In genomic region chr15:60379466-60380274, GRCh38 we compare ENCODE assay signal across 10 cellular contexts. TPM values are rescaled to one million over a fixed set of nuclear protein-coding genes. Genes with fewer than 3 reads are reported as not detected.
DNase-seq lines count a peak whose midpoint lies in the region; ATAC-seq, FAIRE-seq and TF ChIP-seq lines count a peak whose summit lies in the region.
"Had no signal": no experiment of that assay in that cellular context is flagged by ENCODE, and none has a peak within 500 bp of the region (broad histone marks: within the 10 kb centered on the region; RNA-seq: fewer than 3 reads in every experiment).

No MANE protein-coding gene starts in this region.

- peak overlapping the region in 1 of 2 donors; percentile 46 for H3K27ac ChIP-seq in left lung

- FAIRE-seq in bronchial epithelial cell (lab: Jason Lieb, UNC): no peak
- FAIRE-seq: A204.1 had no signal

- intact Hi-C loops in left lung (cut with DNase I): no loop called here

- CTCF ChIA-PET in activated CD8-positive, alpha-beta memory T cell treated with anti-CD3 and anti-CD28 coated beads, Interleukin-2, amount 10 ng/mL, durations not matched to agents 7 days and 5 days (lab: Charles Lee): no interaction called here

- no peak for TF ChIP-seq CTCF in bronchial epithelial cell (IDR thresholded peaks at IDR 0.05; ENCODE audit: insufficient read depth, low read length, severe bottlenecking)
- TF ChIP-seq CTCF in left lung (IDR thresholded peaks at IDR 0.05): no peak

- H3K4me3 ChIP-seq in bronchial epithelial cell (ENCODE audit: low read depth, low read length): no peak overlapping the region
- no peak overlapping the region for H3K4me3 ChIP-seq in left lung

- no peak overlapping the region for H3K27ac Mint-ChIP-seq in activated CD8-positive, alpha-beta memory T cell treated with anti-CD3 and anti-CD28 coated beads, Interleukin-2, amount 10 ng/mL, durations not matched to agents 7 days and 5 days
- H3K27ac Mint-ChIP-seq: activated naive CD4-positive, alpha-beta T cell treated with anti-CD3 and anti-CD28 coated beads for 36 hours had no signal

- H3K36me3 Mint-ChIP-seq in activated CD8-positive, alpha-beta memory T cell treated with anti-CD3 and anti-CD28 coated beads, Interleukin-2, amount 10 ng/mL, durations not matched to agents 7 days and 5 days: peaks cover 37% of the 10 kb centered on the region

- ATAC-seq in activated CD8-positive, alpha-beta memory T cell treated with anti-CD3 and anti-CD28 coated beads, Interleukin-2, amount 10 ng/mL, durations not matched to agents 7 days and 5 days: no peak
- ATAC-seq in left lung (peak; percentile 52), GM19452 (IDR thresholded peaks at IDR 0.05; ENCODE audit: unreplicated experiment) (no peak)

- H3K9me3 ChIP-seq in left lung: no peaks in the 10 kb centered on the region

- peak; percentile 11 for DNase-seq in activated CD8-positive, alpha-beta memory T cell treated with anti-CD3 and anti-CD28 coated beads, Interleukin-2, amount 10 ng/mL, durations not matched to agents 7 days and 5 days
- DNase-seq in activated CD8-positive, alpha-beta memory T cell treated with anti-CD3 and anti-CD28 coated beads, Interleukin-2, amount 50 U/mL, for 48 hours: no peak
- DNase-seq in bronchial epithelial cell (ENCODE audit: low read depth): peak; percentile 73
- DNase-seq in left lung: no peak
- no peak for DNase-seq in NCI-H1436 treated with DMSO at 0.1 percent for 48 hours (lab: John Stamatoyannopoulos, UW)
- no peak for DNase-seq in COLO668 (lab: John Stamatoyannopoulos, UW; ENCODE audit: unreplicated experiment)
- no peak for DNase-seq in central memory CD4-positive, alpha-beta T cell
- DNase-seq: activated naive CD4-positive, alpha-beta T cell treated with anti-CD3 and anti-CD28 coated beads for 36 hours had no signal

- no peaks in the 10 kb centered on the region for H3K9me3 Mint-ChIP-seq in activated CD8-positive, alpha-beta memory T cell treated with anti-CD3 and anti-CD28 coated beads, Interleukin-2, amount 10 ng/mL, durations not matched to agents 7 days and 5 days (ENCODE audit: low read depth)
- H3K9me3 Mint-ChIP-seq: activated naive CD4-positive, alpha-beta T cell treated with anti-CD3 and anti-CD28 coated beads for 36 hours had no signal

- H3K27me3 ChIP-seq in bronchial epithelial cell (ENCODE audit: control insufficient read depth, insufficient read depth, low read length) (no peaks in the 10 kb centered on the region), left lung (no peaks in the 10 kb centered on the region)

- no peaks in the 10 kb centered on the region for H3K27me3 Mint-ChIP-seq in activated CD8-positive, alpha-beta memory T cell treated with anti-CD3 and anti-CD28 coated beads, Interleukin-2, amount 10 ng/mL, durations not matched to agents 7 days and 5 days

- peaks cover 22% of the 10 kb centered on the region for H3K36me3 ChIP-seq in bronchial epithelial cell (ENCODE audit: control insufficient read depth, insufficient read depth, low read length)
- H3K36me3 ChIP-seq in left lung: peaks cover 0 to 99% of the 10 kb centered on the region in 2 donors

- H3K4me1 ChIP-seq in left lung: peaks cover 21 to 74% of the 10 kb centered on the region in 2 donors

- peaks cover 18% of the 10 kb centered on the region for H3K4me1 Mint-ChIP-seq in activated CD8-positive, alpha-beta memory T cell treated with anti-CD3 and anti-CD28 coated beads, Interleukin-2, amount 10 ng/mL, durations not matched to agents 7 days and 5 days

- H3K4me3 Mint-ChIP-seq in activated CD8-positive, alpha-beta memory T cell treated with anti-CD3 and anti-CD28 coated beads, Interleukin-2, amount 10 ng/mL, durations not matched to agents 7 days and 5 days: no peak overlapping the region
- H3K4me3 Mint-ChIP-seq: activated naive CD4-positive, alpha-beta T cell treated with anti-CD3 and anti-CD28 coated beads for 36 hours had no signal

RNA-seq across cellular contexts. Expression of gene ANXA2, which starts 18.1 kb away (rescaled TPM):
- total RNA-seq in activated CD8-positive, alpha-beta memory T cell treated with anti-CD3 and anti-CD28 coated beads, Interleukin-2, amount 10 ng/mL, durations not matched to agents 7 days and 5 days: 100 to 1,000 TPM; 382 to 422 TPM
- total RNA-seq in bronchial epithelial cell (4,627 and 5,325 TPM in 2 replicates), left lung (1,000 to 10,000 TPM; 1,567 to 1,593 TPM)

Comparison
In these comparisons a context has a peak if more than half of its experiments do, and no peak if none do; other contexts are left out.
1. DNase-seq: peak in activated CD8-positive, alpha-beta memory T cell treated with anti-CD3 and anti-CD28 coated beads, Interleukin-2, amount 10 ng/mL, durations not matched to agents 7 days and 5 days (single experiment) and bronchial epithelial cell (single experiment); none in activated CD8-positive, alpha-beta memory T cell treated with anti-CD3 and anti-CD28 coated beads, Interleukin-2, amount 50 U/mL, for 48 hours (single experiment), left lung (0 of 2), NCI-H1436 treated with DMSO at 0.1 percent for 48 hours (single experiment), COLO668 (single experiment) and central memory CD4-positive, alpha-beta T cell (single experiment).